In the genomic region with DNA sequence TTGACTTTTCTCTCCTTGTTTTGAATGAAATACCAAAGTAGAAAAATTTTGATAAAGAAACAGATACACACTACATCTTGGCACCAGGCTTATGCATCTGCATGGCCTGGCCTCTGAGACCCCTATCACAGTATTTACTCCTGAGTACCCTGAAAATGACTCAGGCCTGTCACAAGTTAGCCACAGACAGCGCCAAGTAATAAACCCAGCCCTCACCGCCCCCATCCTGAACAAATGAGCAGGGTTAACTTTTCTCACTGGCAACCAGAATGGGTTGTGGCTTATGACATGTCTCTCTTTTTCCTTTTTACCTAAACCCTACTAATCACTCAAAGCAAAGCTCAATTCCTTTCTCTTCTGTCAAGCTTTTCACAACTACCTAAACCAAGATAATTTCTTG, we compare ENCODE assay signal across 9 cellular contexts. TPM values are rescaled to one million over a fixed set of nuclear protein-coding genes. Genes with fewer than 3 reads are reported as not detected.
DNase-seq lines count a peak whose midpoint lies in the region; ATAC-seq and TF ChIP-seq lines count a peak whose summit lies in the region.
"Had no signal": no experiment of that assay in that cellular context is flagged by ENCODE, and none has a peak within 500 bp of the region (broad histone marks: within the 10 kb centered on the region; RNA-seq: fewer than 3 reads in every experiment).

No MANE protein-coding gene starts in this region.

- peak overlapping the region; percentile 28 for H3K27ac Mint-ChIP-seq in chondrocyte (ENCODE audit: unreplicated experiment)
- no peak overlapping the region for H3K27ac Mint-ChIP-seq in GM23338

- ATAC-seq in GM18867 (IDR thresholded peaks at IDR 0.05; ENCODE audit: unreplicated experiment) (peak; percentile 51), HG03432 (IDR thresholded peaks at IDR 0.05; ENCODE audit: unreplicated experiment) (peak; percentile 68), GM19324 (IDR thresholded peaks at IDR 0.05; ENCODE audit: low FRiP score, unreplicated experiment) (no peak), GM23338 (no peak), HG02852 (IDR thresholded peaks at IDR 0.05; ENCODE audit: unreplicated experiment) (no peak)

- H3K9ac ChIP-seq in smooth muscle cell (ENCODE audit: low read depth), result no peak overlapping the region

- H3K4me3 ChIP-seq in smooth muscle cell (no peak overlapping the region), GM23338 (no peak overlapping the region)

- TF ChIP-seq CTCF in chondrocyte (IDR thresholded peaks at IDR 0.05), result no peak
- TF ChIP-seq CTCF in smooth muscle cell (IDR thresholded peaks at IDR 0.05; ENCODE audit: borderline replicate concordance, insufficient read depth, poor library complexity, severe bottlenecking), result no peak
- no peak for TF ChIP-seq CTCF in GM23338 (conservative IDR thresholded peaks at IDR 0.05; ENCODE audit: low read depth in 2 of 2)

- H3K9me3 ChIP-seq in smooth muscle cell (replicated peaks; ENCODE audit: low read depth), result no peaks in the 10 kb centered on the region

- H3K79me2 ChIP-seq in smooth muscle cell (ENCODE audit: low read depth), result peaks cover 94% of the 10 kb centered on the region
- peaks cover 57% of the 10 kb centered on the region for H3K79me2 ChIP-seq in GM23338 (replicated peaks; ENCODE audit: insufficient read depth)

- H3K27me3 Mint-ChIP-seq in chondrocyte (ENCODE audit: low read depth) (no peaks in the 10 kb centered on the region), GM23338 (ENCODE audit: insufficient read depth, low read depth, poor library complexity) (peaks cover 2% of the 10 kb centered on the region)

- H3K27ac ChIP-seq in smooth muscle cell (ENCODE audit: low read depth), result peak overlapping the region; percentile 75
- H3K27ac ChIP-seq in GM23338 (ENCODE audit: low read depth), result no peak overlapping the region

- H3K36me3 Mint-ChIP-seq in chondrocyte (ENCODE audit: low read depth) (no peaks in the 10 kb centered on the region), GM23338 (ENCODE audit: low read depth) (no peaks in the 10 kb centered on the region)

- H3K36me3 ChIP-seq in smooth muscle cell (ENCODE audit: low read depth), result no peaks in the 10 kb centered on the region
- H3K36me3 ChIP-seq in GM23338 (ENCODE audit: insufficient read depth), result no peaks in the 10 kb centered on the region

- peaks cover 9% of the 10 kb centered on the region for H3F3A ChIP-seq in smooth muscle cell (ENCODE audit: low read depth)
- no peaks in the 10 kb centered on the region for H3F3A ChIP-seq in GM23338 (replicated peaks; ENCODE audit: low read depth)

- 19% methylated on average over 2 of the region's 2 CpGs for WGBS in smooth muscle cell (ENCODE audit: low lambda C conversion rate)

- H3K4me1 ChIP-seq in smooth muscle cell (ENCODE audit: low read depth), result peaks cover 8% of the 10 kb centered on the region
- peaks cover 16% of the 10 kb centered on the region for H3K4me1 ChIP-seq in GM23338 (ENCODE audit: insufficient read depth)

- no peaks in the 10 kb centered on the region for H3K9me2 ChIP-seq in GM23338 (ENCODE audit: insufficient read depth)

- no peak overlapping the region for H2AFZ ChIP-seq in smooth muscle cell (ENCODE audit: low read depth)
- H2AFZ ChIP-seq in GM23338, result no peak overlapping the region

- H3K4me1 Mint-ChIP-seq in chondrocyte (ENCODE audit: low read depth) (peaks cover 43% of the 10 kb centered on the region), GM23338 (peaks cover 35% of the 10 kb centered on the region)

- no peaks in the 10 kb centered on the region for H3K27me3 ChIP-seq in smooth muscle cell (ENCODE audit: low read depth)
- H3K27me3 ChIP-seq in GM23338 (ENCODE audit: insufficient read depth), result no peaks in the 10 kb centered on the region

- H3K4me3 Mint-ChIP-seq in chondrocyte (ENCODE audit: unreplicated experiment) (no peak overlapping the region), GM23338 (no peak overlapping the region)

- no peaks in the 10 kb centered on the region for H3K9me3 Mint-ChIP-seq in chondrocyte (ENCODE audit: low read depth)
- no peaks in the 10 kb centered on the region for H3K9me3 Mint-ChIP-seq in GM23338

- H3K4me2 ChIP-seq in smooth muscle cell (peak overlapping the region; percentile 24), GM23338 (no peak overlapping the region)

- DNase-seq in chondrocyte (ENCODE audit: low spot score) (no peak), smooth muscle cell (lab: John Stamatoyannopoulos, UW; ENCODE audit: unreplicated experiment) (no peak), GM23338 (ENCODE audit: low spot score) (no peak)
- DNase-seq: cerebellar nuclear complex, NCI-H1417 had no signal

- peaks cover 99% of the 10 kb centered on the region for H4K20me1 ChIP-seq in smooth muscle cell (ENCODE audit: low read depth)
- peaks cover 44% of the 10 kb centered on the region for H4K20me1 ChIP-seq in GM23338 (replicated peaks; ENCODE audit: insufficient read depth)

TF ChIP-seq in GM23338, 12 proteins besides CTCF, POLR2A, EP300 and RAD21 (continues in another document):
- TF ChIP-seq ZNF114 (CRISPR knock-in tag; IDR thresholded peaks at IDR 0.05), result no peak
- no peak for TF ChIP-seq ZNF331 (CRISPR knock-in tag; IDR thresholded peaks at IDR 0.05; ENCODE audit: low read depth)
- TF ChIP-seq, protein P1, sequence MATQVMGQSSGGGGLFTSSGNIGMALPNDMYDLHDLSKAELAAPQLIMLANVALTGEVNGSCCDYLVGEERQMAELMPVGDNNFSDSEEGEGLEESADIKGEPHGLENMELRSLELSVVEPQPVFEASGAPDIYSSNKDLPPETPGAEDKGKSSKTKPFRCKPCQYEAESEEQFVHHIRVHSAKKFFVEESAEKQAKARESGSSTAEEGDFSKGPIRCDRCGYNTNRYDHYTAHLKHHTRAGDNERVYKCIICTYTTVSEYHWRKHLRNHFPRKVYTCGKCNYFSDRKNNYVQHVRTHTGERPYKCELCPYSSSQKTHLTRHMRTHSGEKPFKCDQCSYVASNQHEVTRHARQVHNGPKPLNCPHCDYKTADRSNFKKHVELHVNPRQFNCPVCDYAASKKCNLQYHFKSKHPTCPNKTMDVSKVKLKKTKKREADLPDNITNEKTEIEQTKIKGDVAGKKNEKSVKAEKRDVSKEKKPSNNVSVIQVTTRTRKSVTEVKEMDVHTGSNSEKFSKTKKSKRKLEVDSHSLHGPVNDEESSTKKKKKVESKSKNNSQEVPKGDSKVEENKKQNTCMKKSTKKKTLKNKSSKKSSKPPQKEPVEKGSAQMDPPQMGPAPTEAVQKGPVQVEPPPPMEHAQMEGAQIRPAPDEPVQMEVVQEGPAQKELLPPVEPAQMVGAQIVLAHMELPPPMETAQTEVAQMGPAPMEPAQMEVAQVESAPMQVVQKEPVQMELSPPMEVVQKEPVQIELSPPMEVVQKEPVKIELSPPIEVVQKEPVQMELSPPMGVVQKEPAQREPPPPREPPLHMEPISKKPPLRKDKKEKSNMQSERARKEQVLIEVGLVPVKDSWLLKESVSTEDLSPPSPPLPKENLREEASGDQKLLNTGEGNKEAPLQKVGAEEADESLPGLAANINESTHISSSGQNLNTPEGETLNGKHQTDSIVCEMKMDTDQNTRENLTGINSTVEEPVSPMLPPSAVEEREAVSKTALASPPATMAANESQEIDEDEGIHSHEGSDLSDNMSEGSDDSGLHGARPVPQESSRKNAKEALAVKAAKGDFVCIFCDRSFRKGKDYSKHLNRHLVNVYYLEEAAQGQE (IDR thresholded peaks at IDR 0.05; ENCODE audit: unreplicated experiment), result no peak
- TF ChIP-seq EZH2phosphoT487 (IDR thresholded peaks at IDR 0.05; ENCODE audit: unreplicated experiment), result no peak

RNA-seq across cellular contexts. Expression of a gene that starts 35.3 kb away (rescaled TPM):
- total RNA-seq in chondrocyte (21.5 to 26.1 TPM (median 23.1 TPM) in 3 replicates), smooth muscle cell (18.3 and 21.3 TPM in 2 replicates)
- polyA plus RNA-seq in smooth muscle cell (23.0 and 23.7 TPM in 2 replicates), GM23338 (2016; fragmentation: Nextera tagmentation; extraction: Ambion mirVana) (7.2 and 8.7 TPM in 2 replicates)
- total RNA-seq in GM23338 (2014; rRNA removed; shearing (Covaris generic)), result 10.4 and 13.0 TPM in 2 replicates

Comparison
In these comparisons a context has a peak if more than half of its experiments do, and no peak if none do; other contexts are left out.
1. ATAC-seq: peak in GM18867 (single experiment) and HG03432 (single experiment); none in GM19324 (single experiment), GM23338 (single experiment) and HG02852 (single experiment).